Comparison of ENCODE assay signal across 22 cellular contexts in genomic region chr9:96156578-96156977, GRCh38.
DNase-seq lines count a peak whose midpoint lies in the region; ATAC-seq and TF ChIP-seq lines count a peak whose summit lies in the region.
"Had no signal": no experiment of that assay in that cellular context is flagged by ENCODE, and none has a peak within 500 bp of the region (broad histone marks: within the 10 kb centered on the region; RNA-seq: fewer than 3 reads in every experiment).

No MANE protein-coding gene starts in this region.

- H3K27ac Mint-ChIP-seq in nephron, result peak overlapping the region in 2 of 3 experiments; percentile 68 to 76
- H3K27ac Mint-ChIP-seq: activated naive CD8-positive, alpha-beta T cell treated with anti-CD3 and anti-CD28 coated beads, Interleukin-2, amount 10 ng/mL, durations not matched to agents 7 days and 5 days had no signal

- TF ChIP-seq CTCF in Peyer's patch (IDR thresholded peaks at IDR 0.05) (no peak), nephron (IDR thresholded peaks at IDR 0.05; ENCODE audit: unreplicated experiment in 3 of 3) (no peak), breast epithelium (IDR thresholded peaks at IDR 0.05) (no peak)

- H3K4me3 ChIP-seq in right cardiac atrium (ENCODE audit: low read length) (no peak overlapping the region), Peyer's patch (no peak overlapping the region), breast epithelium (no peak overlapping the region)

- H3K9me3 ChIP-seq in right cardiac atrium (ENCODE audit: control insufficient read depth, low read length) (no peaks in the 10 kb centered on the region), Peyer's patch (no peaks in the 10 kb centered on the region), breast epithelium (peaks cover 0 to 6% of the 10 kb centered on the region in 2 donors)
- H3K9me3 ChIP-seq: Caco-2, neutrophil had no signal

- H3K27me3 ChIP-seq in right cardiac atrium (ENCODE audit: control insufficient read depth, insufficient read depth) (no peaks in the 10 kb centered on the region), Peyer's patch (no peaks in the 10 kb centered on the region), breast epithelium (peaks cover 0 to 3% of the 10 kb centered on the region in 2 donors)
- H3K27me3 ChIP-seq: neutrophil had no signal

- DNase-seq in right cardiac atrium (peak in 2 of 3 donors; percentile 31 to 66), Right ventricle myocardium inferior (ENCODE audit: missing footprints) (no peak), Peyer's patch (no peak), Ammon's horn (ENCODE audit: low spot score) (no peak), breast epithelium (ENCODE audit: low spot score in 2 of 2) (no peak)
- DNase-seq: activated CD4-positive, alpha-beta T cell treated with anti-CD3 and anti-CD28 coated beads for 4 hours; activated naive CD8-positive, alpha-beta T cell treated with anti-CD3 and anti-CD28 coated beads, Interleukin-2, amount 10 ng/mL, durations not matched to agents 7 days and 5 days; activated T-cell treated with anti-CD3 and anti-CD28 coated beads, Interleukin-2, amount 50 U/mL, for 1 hour; Caco-2; foreskin melanocyte; left colon; midbrain; MV-4-11; NCI-H2081 treated with DMSO at 0.1 percent for 48 hours; NCI-H526; PC-3; stimulated activated CD4-positive, alpha-beta T cell treated with anti-CD3 and anti-CD28 coated beads, Interleukin-2, amount 100 ng/mL, for 24 hours had no signal

- H3K36me3 ChIP-seq in Peyer's patch, result no peaks in the 10 kb centered on the region
- H3K36me3 ChIP-seq in breast epithelium, result no peaks in the 10 kb centered on the region
- H3K36me3 ChIP-seq: neutrophil had no signal

- intact Hi-C loops in right cardiac atrium (cut with DNase I) (no loop called here), Right ventricle myocardium inferior (cut with DNase I) (no loop called here), breast epithelium (cut with DNase I; ENCODE audit: low total_unique reads) (no loop called here)

- H3K4me3 Mint-ChIP-seq in nephron, result no peak overlapping the region
- H3K4me3 Mint-ChIP-seq: activated naive CD8-positive, alpha-beta T cell treated with anti-CD3 and anti-CD28 coated beads, Interleukin-2, amount 10 ng/mL, durations not matched to agents 7 days and 5 days had no signal

- no peaks in the 10 kb centered on the region for H3K4me1 ChIP-seq in right cardiac atrium (ENCODE audit: control insufficient read depth, insufficient read depth, low read length)
- peaks cover 0 to 12% (median 0%) of the 10 kb centered on the region in 4 donors for H3K4me1 ChIP-seq in Peyer's patch
- H3K4me1 ChIP-seq in breast epithelium, result peaks cover 0 to 4% of the 10 kb centered on the region in 2 donors
- H3K4me1 ChIP-seq: Caco-2 had no signal

- no peak overlapping the region for H3K27ac ChIP-seq in right cardiac atrium (ENCODE audit: low read length)
- peak overlapping the region in 3 of 4 donors; percentile 12 to 44 (median 36) for H3K27ac ChIP-seq in Peyer's patch
- no peak overlapping the region for H3K27ac ChIP-seq in breast epithelium
- H3K27ac ChIP-seq: epithelial cell of prostate, neutrophil had no signal

- peak; percentile 66 to 89 for ATAC-seq in right cardiac atrium
- no peak for ATAC-seq in Right ventricle myocardium inferior
- no peak for ATAC-seq in HG02759 (IDR thresholded peaks at IDR 0.05; ENCODE audit: unreplicated experiment)
- ATAC-seq: left colon, PC-3 had no signal

- 53% methylated on average over 8 of the region's 8 CpGs for WGBS in right cardiac atrium

- H3K9me3 Mint-ChIP-seq in nephron, result no peaks in the 10 kb centered on the region

- no peak for TF ChIP-seq POLR2A in Peyer's patch (IDR thresholded peaks at IDR 0.05)
- TF ChIP-seq POLR2A in breast epithelium (IDR thresholded peaks at IDR 0.05), result no peak

- H3K36me3 Mint-ChIP-seq in nephron (ENCODE audit: low read depth), result no peaks in the 10 kb centered on the region
- H3K36me3 Mint-ChIP-seq: activated naive CD8-positive, alpha-beta T cell treated with anti-CD3 and anti-CD28 coated beads, Interleukin-2, amount 10 ng/mL, durations not matched to agents 7 days and 5 days; brain had no signal

- H3K4me1 Mint-ChIP-seq in nephron, result peaks cover 14% of the 10 kb centered on the region

- peaks cover 24% of the 10 kb centered on the region for H3K27me3 Mint-ChIP-seq in nephron (ENCODE audit: low read depth)

Comparison
In these comparisons a context has a peak if more than half of its experiments do, and no peak if none do; other contexts are left out.
1. ATAC-seq: peak in right cardiac atrium (2 of 2); none in Right ventricle myocardium inferior (single experiment) and HG02759 (single experiment).
2. DNase-seq: peak in right cardiac atrium (2 of 3); none in Right ventricle myocardium inferior (single experiment), Peyer's patch (0 of 3), Ammon's horn (single experiment) and breast epithelium (0 of 2).
3. H3K27ac ChIP-seq: peak in Peyer's patch (3 of 4); none in right cardiac atrium (single experiment) and breast epithelium (0 of 2).